ENCODE assay signal across 1 cellular context in genomic region chr11:60915250-60915914, GRCh38.
TF ChIP-seq lines count a peak whose summit lies in the region.

No MANE protein-coding gene starts in this region.

TF ChIP-seq in GM12878, 131 proteins besides CTCF, POLR2A, EP300 and RAD21 (continued from another document):
- TF ChIP-seq, protein P1, sequence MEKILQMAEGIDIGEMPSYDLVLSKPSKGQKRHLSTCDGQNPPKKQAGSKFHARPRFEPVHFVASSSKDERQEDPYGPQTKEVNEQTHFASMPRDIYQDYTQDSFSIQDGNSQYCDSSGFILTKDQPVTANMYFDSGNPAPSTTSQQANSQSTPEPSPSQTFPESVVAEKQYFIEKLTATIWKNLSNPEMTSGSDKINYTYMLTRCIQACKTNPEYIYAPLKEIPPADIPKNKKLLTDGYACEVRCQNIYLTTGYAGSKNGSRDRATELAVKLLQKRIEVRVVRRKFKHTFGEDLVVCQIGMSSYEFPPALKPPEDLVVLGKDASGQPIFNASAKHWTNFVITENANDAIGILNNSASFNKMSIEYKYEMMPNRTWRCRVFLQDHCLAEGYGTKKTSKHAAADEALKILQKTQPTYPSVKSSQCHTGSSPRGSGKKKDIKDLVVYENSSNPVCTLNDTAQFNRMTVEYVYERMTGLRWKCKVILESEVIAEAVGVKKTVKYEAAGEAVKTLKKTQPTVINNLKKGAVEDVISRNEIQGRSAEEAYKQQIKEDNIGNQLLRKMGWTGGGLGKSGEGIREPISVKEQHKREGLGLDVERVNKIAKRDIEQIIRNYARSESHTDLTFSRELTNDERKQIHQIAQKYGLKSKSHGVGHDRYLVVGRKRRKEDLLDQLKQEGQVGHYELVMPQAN (conservative IDR thresholded peaks at IDR 0.05) = peak; percentile 37
- TF ChIP-seq MAX (IDR thresholded peaks at IDR 0.05; ENCODE audit: low read depth, low read length) (peak; percentile 64), WRNIP1 (IDR thresholded peaks at IDR 0.05; ENCODE audit: borderline replicate concordance, low read depth, low read length) (no peak), MXI1 (IDR thresholded peaks at IDR 0.05; ENCODE audit: low read depth, low read length) (peak; percentile 68), SMAD5 (IDR thresholded peaks at IDR 0.05; ENCODE audit: low read depth) (no peak), ZNF207 (IDR thresholded peaks at IDR 0.05; ENCODE audit: borderline replicate concordance) (0 out of 2 replicates have a peak, but pooled peaks have one; percentile 28), HDGF (IDR thresholded peaks at IDR 0.05) (peak; percentile 71; the same call in 1 of the 2 replicates), SPI1 (IDR thresholded peaks at IDR 0.05; ENCODE audit: borderline replicate concordance, insufficient read depth, low read depth, low read length) (0 out of 2 replicates have a peak, but pooled peaks have one; percentile 12), HCFC1 (IDR thresholded peaks at IDR 0.05; ENCODE audit: low read length) (peak; percentile 29; the same call in 1 of the 2 replicates), NBN (IDR thresholded peaks at IDR 0.05) (peak; percentile 91), CREM (IDR thresholded peaks at IDR 0.05; ENCODE audit: low read depth) (peak; percentile 69), BHLHE40 (IDR thresholded peaks at IDR 0.05; ENCODE audit: borderline replicate concordance in 1 of 2, low read depth in 2 of 2, low read length in 1 of 2) (peak; percentile 53 to 67; a peak in 3 of 4 replicates), EGR1 (IDR thresholded peaks at IDR 0.05; ENCODE audit: borderline replicate concordance in 1 of 2, low read depth in 2 of 2, low read length in 2 of 2) (peak in 1 of 2 experiments; percentile 72; a peak in 2 of 3 replicates), IRF4 (IDR thresholded peaks at IDR 0.05; ENCODE audit: low read depth, low read length) (peak; percentile 88), ZNF384 (IDR thresholded peaks at IDR 0.05; ENCODE audit: borderline replicate concordance, low read depth, low read length) (no peak), MEF2A (IDR thresholded peaks at IDR 0.05; ENCODE audit: insufficient read depth, low read depth, low read length) (peak; percentile 63; the same call in 1 of the 2 replicates), SUPT20H (IDR thresholded peaks at IDR 0.05; ENCODE audit: borderline replicate concordance, control insufficient read depth, low read depth, low read length) (no peak), IKZF1 (conservative IDR thresholded peaks at IDR 0.05) (peak; percentile 99), MEF2B (IDR thresholded peaks at IDR 0.05; ENCODE audit: partially characterized antibody, poor library complexity, severe bottlenecking) (peak; percentile 48), CBX3 (IDR thresholded peaks at IDR 0.05; ENCODE audit: borderline replicate concordance, low read depth) (no peak)
- TF ChIP-seq, protein P2, sequence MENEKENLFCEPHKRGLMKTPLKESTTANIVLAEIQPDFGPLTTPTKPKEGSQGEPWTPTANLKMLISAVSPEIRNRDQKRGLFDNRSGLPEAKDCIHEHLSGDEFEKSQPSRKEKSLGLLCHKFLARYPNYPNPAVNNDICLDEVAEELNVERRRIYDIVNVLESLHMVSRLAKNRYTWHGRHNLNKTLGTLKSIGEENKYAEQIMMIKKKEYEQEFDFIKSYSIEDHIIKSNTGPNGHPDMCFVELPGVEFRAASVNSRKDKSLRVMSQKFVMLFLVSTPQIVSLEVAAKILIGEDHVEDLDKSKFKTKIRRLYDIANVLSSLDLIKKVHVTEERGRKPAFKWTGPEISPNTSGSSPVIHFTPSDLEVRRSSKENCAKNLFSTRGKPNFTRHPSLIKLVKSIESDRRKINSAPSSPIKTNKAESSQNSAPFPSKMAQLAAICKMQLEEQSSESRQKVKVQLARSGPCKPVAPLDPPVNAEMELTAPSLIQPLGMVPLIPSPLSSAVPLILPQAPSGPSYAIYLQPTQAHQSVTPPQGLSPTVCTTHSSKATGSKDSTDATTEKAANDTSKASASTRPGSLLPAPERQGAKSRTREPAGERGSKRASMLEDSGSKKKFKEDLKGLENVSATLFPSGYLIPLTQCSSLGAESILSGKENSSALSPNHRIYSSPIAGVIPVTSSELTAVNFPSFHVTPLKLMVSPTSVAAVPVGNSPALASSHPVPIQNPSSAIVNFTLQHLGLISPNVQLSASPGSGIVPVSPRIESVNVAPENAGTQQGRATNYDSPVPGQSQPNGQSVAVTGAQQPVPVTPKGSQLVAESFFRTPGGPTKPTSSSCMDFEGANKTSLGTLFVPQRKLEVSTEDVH (IDR thresholded peaks at IDR 0.05; ENCODE audit: low read depth, partially characterized antibody) = no peak
